In genomic region chr10:49165940-49166803, GRCh38 we compare ENCODE assay signal across 25 cellular contexts. TPM values are rescaled to one million over a fixed set of nuclear protein-coding genes. Genes with fewer than 3 reads are reported as not detected.
A peak's percentile ranks its signal among the peaks of the same experiment; 100 is the strongest.
DNase-seq lines count a peak whose midpoint lies in the region; ATAC-seq and TF ChIP-seq lines count a peak whose summit lies in the region.
"Had no signal": no experiment of that assay in that cellular context is flagged by ENCODE, and none has a peak within 500 bp of the region (broad histone marks: within the 10 kb centered on the region; RNA-seq: fewer than 3 reads in every experiment).

No MANE protein-coding gene starts in this region.

- H3K27me3 ChIP-seq in upper lobe of right lung (no peaks in the 10 kb centered on the region), A673 (replicated peaks; ENCODE audit: insufficient read depth, low read depth, low read length, poor library complexity) (no peaks in the 10 kb centered on the region)
- H3K27me3 ChIP-seq: brain microvascular endothelial cell, MG63, spleen, testis had no signal

- no TSS peak for BruUV-seq in A673 (replicated peaks; lab: Mats Ljungman, UMichigan)

- no peaks in the 10 kb centered on the region for H3K36me3 Mint-ChIP-seq in activated CD8-positive, alpha-beta T cell treated with anti-CD3 and anti-CD28 coated beads, Interleukin-2, amount 10 ng/mL, durations not matched to agents 7 days and 5 days (ENCODE audit: low read depth)
- H3K36me3 Mint-ChIP-seq in immature natural killer cell = peaks cover 7 to 10% (median 9%) of the 10 kb centered on the region in 3 donors

- peaks cover 7% of the 10 kb centered on the region for H3K27me3 Mint-ChIP-seq in activated CD8-positive, alpha-beta T cell treated with anti-CD3 and anti-CD28 coated beads, Interleukin-2, amount 10 ng/mL, durations not matched to agents 7 days and 5 days (ENCODE audit: low read depth)
- H3K27me3 Mint-ChIP-seq in immature natural killer cell (ENCODE audit: low read depth in 3 of 3) = peaks cover 0 to 4% (median 0%) of the 10 kb centered on the region in 3 donors
- H3K27me3 Mint-ChIP-seq: activated CD4-positive, alpha-beta T cell treated with anti-CD3 and anti-CD28 coated beads, Interleukin-2, amount 10 ng/mL, durations not matched to agents 7 days and 5 days; CD4-positive, alpha-beta memory T cell; IgD-negative memory B cell had no signal

- H3K4me1 Mint-ChIP-seq in activated CD8-positive, alpha-beta T cell treated with anti-CD3 and anti-CD28 coated beads, Interleukin-2, amount 10 ng/mL, durations not matched to agents 7 days and 5 days (ENCODE audit: low read depth) = peaks cover 19% of the 10 kb centered on the region
- H3K4me1 Mint-ChIP-seq in immature natural killer cell = peaks cover 11 to 22% of the 10 kb centered on the region in 2 donors

- H3K4me3 ChIP-seq in upper lobe of right lung (no peak overlapping the region), A673 (ENCODE audit: low read depth, low read length, poor library complexity, severe bottlenecking) (no peak overlapping the region)
- H3K4me3 ChIP-seq: GM23248, MG63, spleen, testis had no signal

- intact Hi-C loops in cardiac septum (cut with DNase I) = loop anchor here (10.0 kb wide), 1 partner anchor 281 kb away; no protein-coding TSS in a partner anchor
- intact Hi-C loops in Right ventricle myocardium superior (cut with DNase I) = loop anchor here (10.0 kb wide), 1 partner anchor 501 kb away; no protein-coding TSS in a partner anchor
- intact Hi-C loops in upper lobe of right lung (cut with DNase I) = no loop called here
- intact Hi-C loops in A673 (cut with micrococcal nuclease; ENCODE audit: unreplicated experiment) = loop anchor here (10.0 kb wide), 3 partner anchors 181 to 801 kb away; no protein-coding TSS in a partner anchor

- H3K9me3 ChIP-seq in upper lobe of right lung (no peaks in the 10 kb centered on the region), A673 (ENCODE audit: low read depth, low read length, poor library complexity, severe bottlenecking) (no peaks in the 10 kb centered on the region)
- H3K9me3 ChIP-seq: MG63, spleen, testis had no signal

- CTCF ChIA-PET in activated CD8-positive, alpha-beta T cell treated with anti-CD3 and anti-CD28 coated beads, Interleukin-2, amount 10 ng/mL, durations not matched to agents 7 days and 5 days (lab: Charles Lee) = no interaction called here
- CTCF ChIA-PET in A673 (lab: Charles Lee) = no interaction called here

- peak; percentile 20 for DNase-seq in cardiac septum (ENCODE audit: low spot score)
- DNase-seq in Right ventricle myocardium superior = no peak
- DNase-seq in activated CD8-positive, alpha-beta T cell treated with anti-CD3 and anti-CD28 coated beads, Interleukin-2, amount 10 ng/mL, durations not matched to agents 7 days and 5 days = no peak
- DNase-seq in immature natural killer cell = no peak
- DNase-seq in upper lobe of right lung = no peak
- no peak for DNase-seq in A673 (ENCODE audit: low spot score)
- no peak for DNase-seq in NOMO-1 (lab: John Stamatoyannopoulos, UW; ENCODE audit: unreplicated experiment in 2 of 2)
- DNase-seq: activated CD4-positive, alpha-beta T cell treated with anti-CD3 and anti-CD28 coated beads, Interleukin-2, amount 10 ng/mL, durations not matched to agents 7 days and 5 days; brain microvascular endothelial cell; CD4-positive, alpha-beta memory T cell; cortex of kidney; DMS53; GM23248; MG63; NCI-H1436; nucleus accumbens; retina; spleen; stimulated activated CD4-positive, alpha-beta T cell treated with anti-CD3 and anti-CD28 coated beads, Interleukin-4, amount 100 ng/mL, for 4 hours; testis had no signal

- H3K27ac Mint-ChIP-seq in activated CD8-positive, alpha-beta T cell treated with anti-CD3 and anti-CD28 coated beads, Interleukin-2, amount 10 ng/mL, durations not matched to agents 7 days and 5 days = peak overlapping the region; percentile 48
- peak overlapping the region in 5 of 6 donors; percentile 2 to 85 (median 32) for H3K27ac Mint-ChIP-seq in immature natural killer cell
- H3K27ac Mint-ChIP-seq: activated CD4-positive, alpha-beta T cell treated with anti-CD3 and anti-CD28 coated beads, Interleukin-2, amount 10 ng/mL, durations not matched to agents 7 days and 5 days had no signal

- no peaks in the 10 kb centered on the region for H3K36me3 ChIP-seq in upper lobe of right lung
- no peaks in the 10 kb centered on the region for H3K36me3 ChIP-seq in A673 (ENCODE audit: insufficient read depth, low read length, poor library complexity, severe bottlenecking)
- H3K36me3 ChIP-seq: brain microvascular endothelial cell, MG63 had no signal

- H3K4me3 Mint-ChIP-seq in activated CD8-positive, alpha-beta T cell treated with anti-CD3 and anti-CD28 coated beads, Interleukin-2, amount 10 ng/mL, durations not matched to agents 7 days and 5 days = no peak overlapping the region
- H3K4me3 Mint-ChIP-seq in immature natural killer cell = no peak overlapping the region
- H3K4me3 Mint-ChIP-seq: activated CD4-positive, alpha-beta T cell treated with anti-CD3 and anti-CD28 coated beads, Interleukin-2, amount 10 ng/mL, durations not matched to agents 7 days and 5 days; CD4-positive, alpha-beta memory T cell had no signal

- H3K4me1 ChIP-seq in upper lobe of right lung = no peaks in the 10 kb centered on the region
- H3K4me1 ChIP-seq in A673 (ENCODE audit: insufficient read depth, low read length, poor library complexity, severe bottlenecking) = no peaks in the 10 kb centered on the region
- H3K4me1 ChIP-seq: testis had no signal

- TF ChIP-seq CTCF in upper lobe of right lung (IDR thresholded peaks at IDR 0.05) (no peak), A673 (conservative IDR thresholded peaks at IDR 0.05; ENCODE audit: low read depth, low read length) (no peak)

- no peak for ATAC-seq in Right ventricle myocardium superior (ENCODE audit: poor library complexity)
- no peak for ATAC-seq in activated CD8-positive, alpha-beta T cell treated with anti-CD3 and anti-CD28 coated beads, Interleukin-2, amount 10 ng/mL, durations not matched to agents 7 days and 5 days
- ATAC-seq in upper lobe of right lung = peak; percentile 4
- ATAC-seq in GM21576 (IDR thresholded peaks at IDR 0.05; ENCODE audit: unreplicated experiment) = no peak

- H3K27ac ChIP-seq in upper lobe of right lung = no peak overlapping the region
- no peak overlapping the region for H3K27ac ChIP-seq in A673 (ENCODE audit: low read depth, low read length, poor library complexity, severe bottlenecking)
- H3K27ac ChIP-seq: brain microvascular endothelial cell, GM23248, HL-60, spleen, testis had no signal

- H3K9me3 Mint-ChIP-seq in activated CD8-positive, alpha-beta T cell treated with anti-CD3 and anti-CD28 coated beads, Interleukin-2, amount 10 ng/mL, durations not matched to agents 7 days and 5 days (ENCODE audit: insufficient read depth) = no peaks in the 10 kb centered on the region
- no peaks in the 10 kb centered on the region for H3K9me3 Mint-ChIP-seq in immature natural killer cell
- H3K9me3 Mint-ChIP-seq: activated CD4-positive, alpha-beta T cell treated with anti-CD3 and anti-CD28 coated beads, Interleukin-2, amount 10 ng/mL, durations not matched to agents 7 days and 5 days; CD4-positive, alpha-beta memory T cell; IgD-negative memory B cell had no signal

- POLR2A ChIA-PET in activated CD8-positive, alpha-beta T cell treated with anti-CD3 and anti-CD28 coated beads, Interleukin-2, amount 10 ng/mL, durations not matched to agents 7 days and 5 days (lab: Charles Lee) = no interaction called here
- POLR2A ChIA-PET in A673 (lab: Charles Lee; ENCODE audit: low non-redundant PET) = no interaction called here

RNA-seq across cellular contexts. Expression of gene TMEM273, which starts 22.0 kb away (rescaled TPM):
- total RNA-seq in cardiac septum = 16.6 TPM
- total RNA-seq in Right ventricle myocardium superior = 28.5 TPM
- 10 to 100 TPM; 24.4 to 25.6 TPM for total RNA-seq in activated CD8-positive, alpha-beta T cell treated with anti-CD3 and anti-CD28 coated beads, Interleukin-2, amount 10 ng/mL, durations not matched to agents 7 days and 5 days
- 100 to 1,000 TPM in 1 of 3 donors, 10 to 100 TPM in 2; 23.4 to 114 (median 47.0) TPM for polyA plus RNA-seq in immature natural killer cell
- 63.1 TPM for total RNA-seq in upper lobe of right lung
- total RNA-seq in A673 (2021) = not detected in 2 replicates
- total RNA-seq: fibroblast of villous mesenchyme, GM23248 had no signal
- polyA plus RNA-seq: GM23248 had no signal

RNA-seq across cellular contexts. Expression of gene FAM170B, which starts 32.4 kb away (rescaled TPM):
- not detected for total RNA-seq in cardiac septum
- not detected for total RNA-seq in Right ventricle myocardium superior
- not detected for total RNA-seq in activated CD8-positive, alpha-beta T cell treated with anti-CD3 and anti-CD28 coated beads, Interleukin-2, amount 10 ng/mL, durations not matched to agents 7 days and 5 days
- not detected for polyA plus RNA-seq in immature natural killer cell
- total RNA-seq in upper lobe of right lung = not detected
- total RNA-seq in A673 (2021) = not detected in 2 replicates
- total RNA-seq: activated CD4-positive, alpha-beta T cell treated with anti-CD3 and anti-CD28 coated beads, Interleukin-2, amount 10 ng/mL, durations not matched to agents 7 days and 5 days; CD4-positive, alpha-beta memory T cell; fibroblast of villous mesenchyme; GM23248; lower leg skin; spleen had no signal
- polyA plus RNA-seq: CD4-positive, alpha-beta memory T cell; GM23248; IgD-negative memory B cell had no signal

RNA-seq across cellular contexts. Expression of gene VSTM4, which starts 50.9 kb away (rescaled TPM):
- total RNA-seq in cardiac septum (24.4 TPM), Right ventricle myocardium superior (22.4 TPM), upper lobe of right lung (19.5 TPM), A673 (2021) (0.11 TPM in 2 replicates)
- not detected for total RNA-seq in activated CD8-positive, alpha-beta T cell treated with anti-CD3 and anti-CD28 coated beads, Interleukin-2, amount 10 ng/mL, durations not matched to agents 7 days and 5 days
- under 1 TPM in 2 of 3 donors, not detected in 1; 0.03 to 0.12 TPM for polyA plus RNA-seq in immature natural killer cell
- total RNA-seq: CD4-positive, alpha-beta memory T cell had no signal
- polyA plus RNA-seq: CD4-positive, alpha-beta memory T cell; IgD-negative memory B cell had no signal

Comparison
In these comparisons a context has a peak if more than half of its experiments do, and no peak if none do; other contexts are left out.
1. RNA of gene TMEM273, which starts 22.0 kb away (total RNA-seq): 63.1 TPM in upper lobe of right lung (single experiment), 28.5 TPM in Right ventricle myocardium superior (single experiment), 24.4 to 25.6 TPM in activated CD8-positive, alpha-beta T cell treated with anti-CD3 and anti-CD28 coated beads, Interleukin-2, amount 10 ng/mL, durations not matched to agents 7 days and 5 days and 16.6 TPM in cardiac septum (single experiment); not detected in A673; every median in the first group is over 10 times any median in the second.
2. RNA of gene VSTM4, which starts 50.9 kb away (total RNA-seq): 24.4 TPM in cardiac septum (single experiment), 22.4 TPM in Right ventricle myocardium superior (single experiment) and 19.5 TPM in upper lobe of right lung (single experiment); 0.11 TPM in A673 and not detected in activated CD8-positive, alpha-beta T cell treated with anti-CD3 and anti-CD28 coated beads, Interleukin-2, amount 10 ng/mL, durations not matched to agents 7 days and 5 days; every median in the first group is over 10 times any median in the second.